21 cellular contexts compared by ENCODE assay signal in the genomic region with DNA sequence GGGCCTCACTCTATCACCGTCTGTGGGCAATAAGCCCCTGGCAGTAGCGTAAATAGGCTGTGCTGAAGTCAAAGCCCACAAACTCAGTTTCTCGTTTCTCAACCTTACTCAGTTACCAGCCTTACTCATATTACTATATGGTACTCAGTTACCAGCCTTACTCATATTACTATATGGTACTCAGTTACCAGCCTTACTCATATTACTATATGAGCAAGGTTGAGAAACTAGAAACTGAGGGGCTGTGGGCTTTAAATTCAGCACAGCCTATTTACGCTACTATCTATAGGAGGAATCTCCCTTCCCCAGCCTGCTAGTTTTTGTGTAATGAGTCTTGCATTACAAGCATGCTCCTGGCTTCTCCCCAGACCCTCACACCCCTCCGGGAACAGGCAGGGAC. TPM values are rescaled to one million over a fixed set of nuclear protein-coding genes. Genes with fewer than 3 reads are reported as not detected.
DNase-seq lines count a peak whose midpoint lies in the region; ATAC-seq, FAIRE-seq and TF ChIP-seq lines count a peak whose summit lies in the region.
"Had no signal": no experiment of that assay in that cellular context is flagged by ENCODE, and none has a peak within 500 bp of the region (broad histone marks: within the 10 kb centered on the region; RNA-seq: fewer than 3 reads in every experiment).

No MANE protein-coding gene starts in this region.

- H3K4me1 Mint-ChIP-seq in activated CD4-positive, alpha-beta T cell treated with anti-CD3 and anti-CD28 coated beads for 36 hours: no peaks in the 10 kb centered on the region
- no peaks in the 10 kb centered on the region for H3K4me1 Mint-ChIP-seq in activated naive CD8-positive, alpha-beta T cell treated with anti-CD3 and anti-CD28 coated beads, Interleukin-2, amount 50 U/mL, for 24 hours
- no peaks in the 10 kb centered on the region for H3K4me1 Mint-ChIP-seq in activated naive CD8-positive, alpha-beta T cell treated with anti-CD3 and anti-CD28 coated beads for 36 hours
- H3K4me1 Mint-ChIP-seq in stimulated activated effector memory CD8-positive, alpha-beta T cell treated with anti-CD3 and anti-CD28 coated beads, Interleukin-12 subunit alpha, Interleukin-12 subunit beta, amount 100 ng/mL, for 72 hours: peaks cover 5% of the 10 kb centered on the region

- no peak overlapping the region for H3K4me3 ChIP-seq in vagina
- no peak overlapping the region for H3K4me3 ChIP-seq in kidney (ENCODE audit: low read length in 2 of 2)
- no peak overlapping the region for H3K4me3 ChIP-seq in SJCRH30

- TF ChIP-seq CTCF in vagina (IDR thresholded peaks at IDR 0.05) (no peak), kidney (IDR thresholded peaks at IDR 0.05; ENCODE audit: borderline replicate concordance, extremely low read depth, insufficient read depth) (no peak)

- CTCF ChIA-PET in activated CD4-positive, alpha-beta T cell treated with anti-CD3 and anti-CD28 coated beads for 36 hours (lab: Charles Lee): no interaction called here

- peak; percentile 8 for DNase-seq in activated CD4-positive, alpha-beta T cell treated with anti-CD3 and anti-CD28 coated beads for 36 hours
- DNase-seq in activated CD4-positive, alpha-beta T cell treated with anti-CD3 and anti-CD28 coated beads, Interleukin-2, amount 50 U/mL, for 4 hours: no peak
- DNase-seq in activated naive CD8-positive, alpha-beta T cell treated with anti-CD3 and anti-CD28 coated beads, Interleukin-2, amount 50 U/mL, for 24 hours: no peak
- DNase-seq in activated naive CD8-positive, alpha-beta T cell treated with anti-CD3 and anti-CD28 coated beads for 36 hours: no peak
- DNase-seq in stimulated activated effector memory CD8-positive, alpha-beta T cell treated with anti-CD3 and anti-CD28 coated beads, Interleukin-12 subunit alpha, Interleukin-12 subunit beta, amount 100 ng/mL, for 72 hours (ENCODE audit: low spot score in 2 of 2): peak in 1 of 2 donors; percentile 59
- DNase-seq in vagina (ENCODE audit: extremely low spot score in 2 of 2) (peak; percentile 6 to 40), kidney (no peak), SJCRH30 (no peak)
- DNase-seq: 8988T, ACHN, Calu3, DMS79 treated with DMSO at 0.1 percent for 48 hours, GF-D8, KG1, MM.1S, NCI-H2029, NCI-H69, Right ventricle myocardium superior, RPMI8226 had no signal

- H3K27me3 Mint-ChIP-seq in activated CD4-positive, alpha-beta T cell treated with anti-CD3 and anti-CD28 coated beads for 36 hours: peaks cover 17% of the 10 kb centered on the region
- peaks cover 11% of the 10 kb centered on the region for H3K27me3 Mint-ChIP-seq in activated naive CD8-positive, alpha-beta T cell treated with anti-CD3 and anti-CD28 coated beads, Interleukin-2, amount 50 U/mL, for 24 hours
- peaks cover 14% of the 10 kb centered on the region for H3K27me3 Mint-ChIP-seq in activated naive CD8-positive, alpha-beta T cell treated with anti-CD3 and anti-CD28 coated beads for 36 hours

- H3K27ac ChIP-seq in vagina: no peak overlapping the region
- H3K27ac ChIP-seq in kidney (ENCODE audit: low read depth in 2 of 2, low read length in 2 of 2): no peak overlapping the region
- no peak overlapping the region for H3K27ac ChIP-seq in SJCRH30

- no peaks in the 10 kb centered on the region for H3K27me3 ChIP-seq in vagina
- no peaks in the 10 kb centered on the region for H3K27me3 ChIP-seq in SJCRH30

- no peak for FAIRE-seq in kidney (lab: Jason Lieb, UNC)
- FAIRE-seq: GM12891 had no signal

- ATAC-seq in activated CD4-positive, alpha-beta T cell treated with anti-CD3 and anti-CD28 coated beads for 36 hours: peak; percentile 95
- ATAC-seq in activated naive CD8-positive, alpha-beta T cell treated with anti-CD3 and anti-CD28 coated beads, Interleukin-2, amount 50 U/mL, for 24 hours: peak; percentile 65
- ATAC-seq in stimulated activated effector memory CD8-positive, alpha-beta T cell treated with anti-CD3 and anti-CD28 coated beads, Interleukin-12 subunit alpha, Interleukin-12 subunit beta, amount 100 ng/mL, for 72 hours: peak; percentile 100
- ATAC-seq: HCT116 had no signal

- peaks cover 14% of the 10 kb centered on the region for H3K9me3 Mint-ChIP-seq in activated CD4-positive, alpha-beta T cell treated with anti-CD3 and anti-CD28 coated beads for 36 hours (ENCODE audit: low read depth)
- peaks cover 28% of the 10 kb centered on the region for H3K9me3 Mint-ChIP-seq in activated naive CD8-positive, alpha-beta T cell treated with anti-CD3 and anti-CD28 coated beads, Interleukin-2, amount 50 U/mL, for 24 hours
- peaks cover 14% of the 10 kb centered on the region for H3K9me3 Mint-ChIP-seq in activated naive CD8-positive, alpha-beta T cell treated with anti-CD3 and anti-CD28 coated beads for 36 hours
- H3K9me3 Mint-ChIP-seq in stimulated activated effector memory CD8-positive, alpha-beta T cell treated with anti-CD3 and anti-CD28 coated beads, Interleukin-12 subunit alpha, Interleukin-12 subunit beta, amount 100 ng/mL, for 72 hours: peaks cover 17% of the 10 kb centered on the region

- H3K9ac ChIP-seq in kidney (ENCODE audit: low read length in 2 of 2): no peak overlapping the region

- intact Hi-C loops in activated CD4-positive, alpha-beta T cell treated with anti-CD3 and anti-CD28 coated beads for 36 hours (cut with DNase I, micrococcal nuclease): loop anchor here in 1 of 2 experiments (1.0 kb wide), 1 partner anchor 49 kb away; no protein-coding TSS in a partner anchor
- intact Hi-C loops in vagina (cut with DNase I) (no loop called here), kidney (cut with DNase I) (no loop called here)

- POLR2A ChIA-PET in activated CD4-positive, alpha-beta T cell treated with anti-CD3 and anti-CD28 coated beads for 36 hours (lab: Charles Lee): no interaction called here

- H3K27ac Mint-ChIP-seq in activated CD4-positive, alpha-beta T cell treated with anti-CD3 and anti-CD28 coated beads for 36 hours: no peak overlapping the region
- H3K27ac Mint-ChIP-seq in activated naive CD8-positive, alpha-beta T cell treated with anti-CD3 and anti-CD28 coated beads, Interleukin-2, amount 50 U/mL, for 24 hours: no peak overlapping the region
- H3K27ac Mint-ChIP-seq in activated naive CD8-positive, alpha-beta T cell treated with anti-CD3 and anti-CD28 coated beads for 36 hours: no peak overlapping the region
- peak overlapping the region; percentile 43 for H3K27ac Mint-ChIP-seq in stimulated activated effector memory CD8-positive, alpha-beta T cell treated with anti-CD3 and anti-CD28 coated beads, Interleukin-12 subunit alpha, Interleukin-12 subunit beta, amount 100 ng/mL, for 72 hours

- no peak overlapping the region for H3K4me3 Mint-ChIP-seq in activated CD4-positive, alpha-beta T cell treated with anti-CD3 and anti-CD28 coated beads for 36 hours
- no peak overlapping the region for H3K4me3 Mint-ChIP-seq in activated naive CD8-positive, alpha-beta T cell treated with anti-CD3 and anti-CD28 coated beads, Interleukin-2, amount 50 U/mL, for 24 hours
- no peak overlapping the region for H3K4me3 Mint-ChIP-seq in activated naive CD8-positive, alpha-beta T cell treated with anti-CD3 and anti-CD28 coated beads for 36 hours
- H3K4me3 Mint-ChIP-seq in stimulated activated effector memory CD8-positive, alpha-beta T cell treated with anti-CD3 and anti-CD28 coated beads, Interleukin-12 subunit alpha, Interleukin-12 subunit beta, amount 100 ng/mL, for 72 hours: no peak overlapping the region

- H3K4me1 ChIP-seq in vagina (peaks cover 11% of the 10 kb centered on the region), kidney (ENCODE audit: control insufficient read depth in 1 of 2, insufficient read depth in 1 of 2, low read depth in 1 of 2, low read length in 2 of 2) (no peaks in the 10 kb centered on the region), SJCRH30 (peaks cover 31% of the 10 kb centered on the region)

- no peaks in the 10 kb centered on the region for H3K36me3 ChIP-seq in vagina
- no peaks in the 10 kb centered on the region for H3K36me3 ChIP-seq in kidney (ENCODE audit: control insufficient read depth in 1 of 2, insufficient read depth in 2 of 2, low read length in 2 of 2)
- peaks cover 20% of the 10 kb centered on the region for H3K36me3 ChIP-seq in SJCRH30

- H3K36me3 Mint-ChIP-seq in activated CD4-positive, alpha-beta T cell treated with anti-CD3 and anti-CD28 coated beads for 36 hours (ENCODE audit: low read depth): peaks cover 2% of the 10 kb centered on the region
- H3K36me3 Mint-ChIP-seq in activated naive CD8-positive, alpha-beta T cell treated with anti-CD3 and anti-CD28 coated beads, Interleukin-2, amount 50 U/mL, for 24 hours (ENCODE audit: low read depth): peaks cover 4% of the 10 kb centered on the region
- no peaks in the 10 kb centered on the region for H3K36me3 Mint-ChIP-seq in activated naive CD8-positive, alpha-beta T cell treated with anti-CD3 and anti-CD28 coated beads for 36 hours
- H3K36me3 Mint-ChIP-seq in stimulated activated effector memory CD8-positive, alpha-beta T cell treated with anti-CD3 and anti-CD28 coated beads, Interleukin-12 subunit alpha, Interleukin-12 subunit beta, amount 100 ng/mL, for 72 hours: no peaks in the 10 kb centered on the region

- TF ChIP-seq POLR2A in vagina (IDR thresholded peaks at IDR 0.05): no peak

- no peaks in the 10 kb centered on the region for H3K9me3 ChIP-seq in vagina
- H3K9me3 ChIP-seq in kidney (ENCODE audit: control insufficient read depth in 1 of 2, low read length in 2 of 2): peaks cover 0 to 9% of the 10 kb centered on the region in 2 donors
- H3K9me3 ChIP-seq in SJCRH30 (replicated peaks): peaks cover 3% of the 10 kb centered on the region; the same call in 1 of the 2 replicates

RNA-seq across cellular contexts. Expression of a gene that starts 35.4 kb away (rescaled TPM):
- under 1 TPM; 0.14 to 0.18 TPM for total RNA-seq in activated CD4-positive, alpha-beta T cell treated with anti-CD3 and anti-CD28 coated beads for 36 hours
- total RNA-seq in activated naive CD8-positive, alpha-beta T cell treated with anti-CD3 and anti-CD28 coated beads for 36 hours: under 1 TPM; 0.06 to 0.14 TPM
- 12.8 TPM for total RNA-seq in vagina
- total RNA-seq in kidney: 33.5 TPM
- 9.7 TPM for polyA plus RNA-seq in kidney (ENCODE audit: insufficient read depth, low read depth, low replicate concordance)
- total RNA-seq in SJCRH30 (2014; rRNA removed; shearing (Covaris generic)): 106 and 112 TPM in 2 replicates
- total RNA-seq: Calu3 had no signal

Comparison
In these comparisons a context has a peak if more than half of its experiments do, and no peak if none do; other contexts are left out.
1. DNase-seq: peak in activated CD4-positive, alpha-beta T cell treated with anti-CD3 and anti-CD28 coated beads for 36 hours (single experiment) and vagina (2 of 2); none in activated CD4-positive, alpha-beta T cell treated with anti-CD3 and anti-CD28 coated beads, Interleukin-2, amount 50 U/mL, for 4 hours (0 of 2), activated naive CD8-positive, alpha-beta T cell treated with anti-CD3 and anti-CD28 coated beads, Interleukin-2, amount 50 U/mL, for 24 hours (single experiment), activated naive CD8-positive, alpha-beta T cell treated with anti-CD3 and anti-CD28 coated beads for 36 hours (single experiment), kidney (single experiment) and SJCRH30 (0 of 2).
2. RNA of a gene that starts 35.4 kb away (total RNA-seq): 106 to 112 TPM in SJCRH30, 33.5 TPM in kidney (single experiment) and 12.8 TPM in vagina (single experiment); 0.14 to 0.18 TPM in activated CD4-positive, alpha-beta T cell treated with anti-CD3 and anti-CD28 coated beads for 36 hours and 0.06 to 0.14 TPM in activated naive CD8-positive, alpha-beta T cell treated with anti-CD3 and anti-CD28 coated beads for 36 hours; every median in the first group is over 10 times any median in the second.
3. Peak in every context shown above with its lines, with median percentiles within 50 percentile points of each other: ATAC-seq.